In genomic region chr10:112775347-112775746, GRCh38 we compare ENCODE assay signal across 12 cellular contexts.
DNase-seq lines count a peak whose midpoint lies in the region; ATAC-seq, FAIRE-seq and TF ChIP-seq lines count a peak whose summit lies in the region.
"Had no signal": no experiment of that assay in that cellular context is flagged by ENCODE, and none has a peak within 500 bp of the region (broad histone marks: within the 10 kb centered on the region; RNA-seq: fewer than 3 reads in every experiment).

No MANE protein-coding gene starts in this region.

- H3K27me3 ChIP-seq in astrocyte (ENCODE audit: insufficient read depth, low read length): no peaks in the 10 kb centered on the region

- peak; percentile 21 for TF ChIP-seq CTCF in astrocyte (IDR thresholded peaks at IDR 0.05; ENCODE audit: insufficient read depth, low read depth, low read length)

- no peak overlapping the region for H3K9ac ChIP-seq in astrocyte (ENCODE audit: low read length)

- no peaks in the 10 kb centered on the region for H3K36me3 ChIP-seq in astrocyte (ENCODE audit: insufficient read depth, low read length)

- H3K4me2 ChIP-seq in astrocyte (ENCODE audit: low read length): no peak overlapping the region

- no peaks in the 10 kb centered on the region for H3K79me2 ChIP-seq in astrocyte (ENCODE audit: insufficient read depth, low read length)

- peaks cover 23% of the 10 kb centered on the region for H3K4me1 Mint-ChIP-seq in astrocyte (ENCODE audit: low read depth, unreplicated experiment)

- FAIRE-seq in astrocyte (lab: Jason Lieb, UNC): peak; percentile 20
- FAIRE-seq: small intestine had no signal

- H3K36me3 Mint-ChIP-seq in astrocyte (ENCODE audit: low read depth, unreplicated experiment): peaks cover 7% of the 10 kb centered on the region

- H2AFZ ChIP-seq in astrocyte (ENCODE audit: low read depth, low read length): no peak overlapping the region

- H3K27ac Mint-ChIP-seq in astrocyte (ENCODE audit: unreplicated experiment): no peak overlapping the region

- H3K4me3 ChIP-seq in astrocyte (ENCODE audit: insufficient read depth, low read depth, low read length): no peak overlapping the region

- no peaks in the 10 kb centered on the region for H3K9me3 ChIP-seq in astrocyte (ENCODE audit: insufficient read depth, low read depth, low read length)

- H3K4me3 Mint-ChIP-seq in astrocyte (ENCODE audit: unreplicated experiment): no peak overlapping the region

- no peak for ATAC-seq in GM18870 (IDR thresholded peaks at IDR 0.05; ENCODE audit: unreplicated experiment)
- ATAC-seq in GM18873 (IDR thresholded peaks at IDR 0.05; ENCODE audit: low FRiP score, unreplicated experiment): no peak

- H3K27ac ChIP-seq in astrocyte (ENCODE audit: low read depth, low read length): no peak overlapping the region

- H3K4me1 ChIP-seq in astrocyte (ENCODE audit: insufficient read depth, low read length): peaks cover 3% of the 10 kb centered on the region

- no peaks in the 10 kb centered on the region for H3K27me3 Mint-ChIP-seq in astrocyte (ENCODE audit: low read depth, unreplicated experiment)

- no peaks in the 10 kb centered on the region for H3K9me3 Mint-ChIP-seq in astrocyte (ENCODE audit: unreplicated experiment)

- DNase-seq in NCI-H1092 treated with DMSO at 0.1 percent for 48 hours (lab: John Stamatoyannopoulos, UW): peak; percentile 58
- DNase-seq in NCI-H1092 (lab: John Stamatoyannopoulos, UW): no peak
- peak; percentile 16 for DNase-seq in astrocyte (ENCODE audit: low read depth)
- DNase-seq in foreskin melanocyte: peak; percentile 4
- DNase-seq in renal cortical epithelial cell (ENCODE audit: low read depth): peak; percentile 90
- no peak for DNase-seq in NCI-H187 treated with DMSO at 0.1 percent for 48 hours (lab: John Stamatoyannopoulos, UW)
- DNase-seq: 8988T, activated gamma-delta T cell, mammary epithelial cell had no signal

- H4K20me1 ChIP-seq in astrocyte (ENCODE audit: insufficient read depth, low read length): no peaks in the 10 kb centered on the region

Comparison
In these comparisons a context has a peak if more than half of its experiments do, and no peak if none do; other contexts are left out.
1. DNase-seq: peak in NCI-H1092 treated with DMSO at 0.1 percent for 48 hours (single experiment), astrocyte (single experiment), foreskin melanocyte (single experiment) and renal cortical epithelial cell (single experiment); none in NCI-H1092 (single experiment) and NCI-H187 treated with DMSO at 0.1 percent for 48 hours (single experiment).